In the genomic region with DNA sequence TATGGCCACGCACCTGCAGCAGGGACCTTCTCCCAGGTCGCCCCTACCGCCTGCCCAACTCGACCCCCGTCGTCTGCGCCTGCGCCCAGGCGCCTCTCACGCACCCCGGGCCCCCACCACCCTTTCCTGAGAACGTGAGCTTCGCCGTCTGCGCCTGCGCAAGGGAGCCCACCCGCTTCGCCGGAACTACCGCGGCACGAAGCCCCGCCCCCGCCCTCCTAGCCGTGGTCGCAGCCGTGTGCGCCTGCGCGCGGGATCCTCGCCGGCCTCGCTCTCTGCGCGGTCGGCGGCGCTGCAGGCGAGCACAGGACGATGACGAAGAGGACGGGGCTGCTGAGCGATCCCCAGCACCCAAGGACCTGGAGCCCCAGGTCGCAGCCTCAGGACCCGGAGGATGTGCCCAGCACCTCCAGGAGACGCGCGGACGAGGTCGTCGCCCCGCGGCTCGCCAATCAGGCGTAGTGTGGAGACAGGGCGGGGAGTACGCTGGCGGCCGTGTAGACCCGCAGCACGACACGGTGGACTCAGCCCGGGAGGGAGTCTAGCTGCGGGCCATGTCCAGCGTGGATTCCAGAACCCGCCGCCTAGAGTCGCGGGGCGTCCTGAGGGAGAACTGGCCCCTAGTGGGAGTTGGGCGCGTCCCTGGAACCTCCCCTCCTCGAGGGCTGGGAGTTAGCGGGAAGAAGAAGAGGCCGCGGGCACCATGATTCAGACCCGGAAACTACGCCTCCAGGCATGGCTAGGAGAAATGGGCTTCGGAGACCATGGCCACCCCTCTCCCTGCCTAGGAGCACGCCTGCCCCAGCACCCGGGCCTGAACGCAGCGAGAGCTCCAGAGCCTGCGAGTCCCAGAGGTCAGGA, we compare ENCODE assay signal across 8 cellular contexts.
DNase-seq lines count a peak whose midpoint lies in the region; ATAC-seq and TF ChIP-seq lines count a peak whose summit lies in the region.

No MANE protein-coding gene starts in this region.

- CTCF ChIA-PET in CD4-positive, alpha-beta memory T cell (lab: Charles Lee; ENCODE audit: partially characterized antibody): no interaction called here
- CTCF ChIA-PET in SK-N-SH (lab: Yijun Ruan, JAX): interaction anchor here (0.6 to 1.1 kb wide), 2 partner anchors 37 kb away, joined by 4 to 7 read pairs; no protein-coding TSS in a partner anchor

- no peaks in the 10 kb centered on the region for H3K9me3 ChIP-seq in CD4-positive, alpha-beta memory T cell (ENCODE audit: control insufficient read depth in 1 of 2, low read length in 2 of 2)
- no peaks in the 10 kb centered on the region for H3K9me3 ChIP-seq in SK-N-SH
- no peaks in the 10 kb centered on the region for H3K9me3 ChIP-seq in adrenal gland (replicated peaks in 1 of 3)
- peaks cover 2% of the 10 kb centered on the region for H3K9me3 ChIP-seq in skeletal muscle satellite cell (replicated peaks; ENCODE audit: low read length)

- peak in 4 of 5 donors; percentile 57 to 63 (median 60) for DNase-seq in CD4-positive, alpha-beta memory T cell
- DNase-seq in SK-N-SH: peak; percentile 98
- peak; percentile 25 to 70 (median 59) for DNase-seq in adrenal gland
- peak; percentile 91 for DNase-seq in left cardiac atrium

- H3K4me3 Mint-ChIP-seq in CD4-positive, alpha-beta memory T cell: peak overlapping the region in 7 of 8 donors; percentile 78 to 86 (median 79)

- H3K9ac ChIP-seq in SK-N-SH (peak overlapping the region; percentile 47; the same call in 1 of the 2 replicates), skeletal muscle satellite cell (ENCODE audit: low read depth, low read length) (peak overlapping the region; percentile 76)

- H3K27ac Mint-ChIP-seq in CD4-positive, alpha-beta memory T cell: peak overlapping the region in 3 of 7 donors; percentile 51 to 59 (median 57)

- H3K9me3 Mint-ChIP-seq in CD4-positive, alpha-beta memory T cell: peaks cover 0 to 25% (median 5%) of the 10 kb centered on the region in 8 donors

- no peak for TF ChIP-seq RAD21 in SK-N-SH (IDR thresholded peaks at IDR 0.05; ENCODE audit: low read length)

- TF ChIP-seq POLR2A in adrenal gland (IDR thresholded peaks at IDR 0.05): peak in 1 of 2 donors; percentile 37

- TF ChIP-seq EP300 in SK-N-SH (IDR thresholded peaks at IDR 0.05; ENCODE audit: borderline replicate concordance in 1 of 2, low read depth in 1 of 2, low read length in 1 of 2): no peak

- peaks cover 5 to 9% of the 10 kb centered on the region in 2 donors for H3K27me3 Mint-ChIP-seq in CD4-positive, alpha-beta memory T cell

- 15% methylated on average over 30 of the region's 85 CpGs for WGBS in SK-N-SH (ENCODE audit: low lambda C conversion rate)
- WGBS in adrenal gland, 4 donors: 16 to 71% (median 28%) methylated on average over 25 to 85 of the region's 85 CpGs

- intact Hi-C loops in CD4-positive, alpha-beta memory T cell (cut with micrococcal nuclease): loop anchor here (1.0 kb wide), 1 partner anchor 20 kb away; no protein-coding TSS in a partner anchor
- intact Hi-C loops in adrenal gland (cut with DNase I) (no loop called here), left cardiac atrium (cut with DNase I) (no loop called here)

- TF ChIP-seq CTCF in SK-N-SH (IDR thresholded peaks at IDR 0.05) (no peak), adrenal gland (IDR thresholded peaks at IDR 0.05) (no peak)

- H2AFZ ChIP-seq in SK-N-SH (ENCODE audit: low read depth): peak overlapping the region; percentile 48; the same call in 1 of the 2 replicates

- peak; percentile 92 to 98 for ATAC-seq in left cardiac atrium
- no peak for ATAC-seq in HG02840 (IDR thresholded peaks at IDR 0.05; ENCODE audit: low FRiP score, unreplicated experiment)
- no peak for ATAC-seq in GM18858 (IDR thresholded peaks at IDR 0.05; ENCODE audit: unreplicated experiment)
- no peak for ATAC-seq in GM21447 (IDR thresholded peaks at IDR 0.05; ENCODE audit: unreplicated experiment)

- H3K4me3 ChIP-seq in CD4-positive, alpha-beta memory T cell (ENCODE audit: low read length in 2 of 2): peak overlapping the region; percentile 11 to 41
- H3K4me3 ChIP-seq in SK-N-SH (ENCODE audit: low read depth in 2 of 2, low read length in 1 of 2) (peak overlapping the region; percentile 55 to 59), adrenal gland (peak overlapping the region in 3 of 4 donors; percentile 19 to 54 (median 24)), skeletal muscle satellite cell (ENCODE audit: low read length) (peak overlapping the region; percentile 75)

- no peak overlapping the region for H3K27ac ChIP-seq in CD4-positive, alpha-beta memory T cell (ENCODE audit: low read depth, low read length)
- peak overlapping the region in 1 of 2 experiments; percentile 83; a peak in 1 of 4 replicates for H3K27ac ChIP-seq in SK-N-SH (ENCODE audit: low read depth in 2 of 2, low read length in 1 of 2)
- H3K27ac ChIP-seq in adrenal gland: peak overlapping the region in 1 of 5 donors; percentile 32

- no peaks in the 10 kb centered on the region for H3K4me1 ChIP-seq in CD4-positive, alpha-beta memory T cell (ENCODE audit: insufficient read depth, low read length)
- H3K4me1 ChIP-seq in SK-N-SH (ENCODE audit: control insufficient read depth in 1 of 2, insufficient read depth in 2 of 2, low read depth in 1 of 2, low read length in 1 of 2): peaks cover 0 to 3% of the 10 kb centered on the region in 2 experiments; a peak in 1 of 4 replicates
- H3K4me1 ChIP-seq in adrenal gland (replicated peaks in 1 of 2): no peaks in the 10 kb centered on the region
- H3K4me1 ChIP-seq in skeletal muscle satellite cell (ENCODE audit: control insufficient read depth, insufficient read depth, low read length): peaks cover 17% of the 10 kb centered on the region

- peak overlapping the region; percentile 17 for H3K4me2 ChIP-seq in SK-N-SH
- peak overlapping the region; percentile 97 for H3K4me2 ChIP-seq in skeletal muscle satellite cell (ENCODE audit: low read length)

- peaks cover 0 to 3% of the 10 kb centered on the region in 2 donors for H3K36me3 Mint-ChIP-seq in CD4-positive, alpha-beta memory T cell

- POLR2A ChIA-PET in CD4-positive, alpha-beta memory T cell (lab: Charles Lee; ENCODE audit: partially characterized antibody): no interaction called here
- POLR2A ChIA-PET in SK-N-SH (lab: Yijun Ruan, JAX): interaction anchor here (1.0 to 1.4 kb wide), 2 partner anchors 20 to 78 kb away, joined by 3 to 8 read pairs; no protein-coding TSS in a partner anchor

- no peaks in the 10 kb centered on the region for H4K20me1 ChIP-seq in SK-N-SH (ENCODE audit: insufficient read depth)

- H3K36me3 ChIP-seq in CD4-positive, alpha-beta memory T cell (ENCODE audit: insufficient read depth, low read length): no peaks in the 10 kb centered on the region
- H3K36me3 ChIP-seq in SK-N-SH (replicated peaks in 1 of 2; ENCODE audit: control insufficient read depth in 1 of 2, insufficient read depth in 2 of 2, low read length in 1 of 2) (no peaks in the 10 kb centered on the region), adrenal gland (replicated peaks in 1 of 2) (no peaks in the 10 kb centered on the region), skeletal muscle satellite cell (ENCODE audit: insufficient read depth, low read length) (no peaks in the 10 kb centered on the region)

- no peaks in the 10 kb centered on the region for H3F3A ChIP-seq in SK-N-SH (replicated peaks; ENCODE audit: insufficient read depth)

- H3K27me3 ChIP-seq in CD4-positive, alpha-beta memory T cell (ENCODE audit: insufficient read depth, low read length): no peaks in the 10 kb centered on the region
- H3K27me3 ChIP-seq in SK-N-SH (ENCODE audit: insufficient read depth): no peaks in the 10 kb centered on the region
- no peaks in the 10 kb centered on the region for H3K27me3 ChIP-seq in adrenal gland
- no peaks in the 10 kb centered on the region for H3K27me3 ChIP-seq in skeletal muscle satellite cell (ENCODE audit: control insufficient read depth, insufficient read depth, low read length)

- H3K9me2 ChIP-seq in SK-N-SH: no peaks in the 10 kb centered on the region

- no peaks in the 10 kb centered on the region for H3K79me2 ChIP-seq in SK-N-SH (ENCODE audit: insufficient read depth)

- peaks cover 0 to 6% (median 0%) of the 10 kb centered on the region in 4 donors for H3K4me1 Mint-ChIP-seq in CD4-positive, alpha-beta memory T cell

TF ChIP-seq in SK-N-SH, 30 proteins besides CTCF, POLR2A, EP300 and RAD21:
- TF ChIP-seq, protein P1, sequence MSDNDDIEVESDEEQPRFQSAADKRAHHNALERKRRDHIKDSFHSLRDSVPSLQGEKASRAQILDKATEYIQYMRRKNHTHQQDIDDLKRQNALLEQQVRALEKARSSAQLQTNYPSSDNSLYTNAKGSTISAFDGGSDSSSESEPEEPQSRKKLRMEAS (IDR thresholded peaks at IDR 0.05; ENCODE audit: low read depth): 0 out of 2 replicates have a peak, but pooled peaks have one; percentile 38
- TF ChIP-seq NRF1 (IDR thresholded peaks at IDR 0.05; ENCODE audit: low read depth, low read length): peak; percentile 72
- TF ChIP-seq SMC3 (IDR thresholded peaks at IDR 0.05; ENCODE audit: low read depth, low read length): no peak
- TF ChIP-seq, protein P2, sequence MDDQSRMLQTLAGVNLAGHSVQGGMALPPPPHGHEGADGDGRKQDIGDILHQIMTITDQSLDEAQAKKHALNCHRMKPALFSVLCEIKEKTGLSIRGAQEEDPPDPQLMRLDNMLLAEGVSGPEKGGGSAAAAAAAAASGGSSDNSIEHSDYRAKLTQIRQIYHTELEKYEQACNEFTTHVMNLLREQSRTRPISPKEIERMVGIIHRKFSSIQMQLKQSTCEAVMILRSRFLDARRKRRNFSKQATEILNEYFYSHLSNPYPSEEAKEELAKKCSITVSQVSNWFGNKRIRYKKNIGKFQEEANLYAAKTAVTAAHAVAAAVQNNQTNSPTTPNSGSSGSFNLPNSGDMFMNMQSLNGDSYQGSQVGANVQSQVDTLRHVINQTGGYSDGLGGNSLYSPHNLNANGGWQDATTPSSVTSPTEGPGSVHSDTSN (IDR thresholded peaks at IDR 0.05): no peak
- TF ChIP-seq CHD2 (IDR thresholded peaks at IDR 0.05; ENCODE audit: low read length, partially characterized antibody): peak; percentile 12
- TF ChIP-seq MXI1 (IDR thresholded peaks at IDR 0.05; ENCODE audit: low read depth, low read length): 0 out of 2 replicates have a peak, but pooled peaks have one; percentile 25

Comparison
In these comparisons a context has a peak if more than half of its experiments do, and no peak if none do; other contexts are left out.
1. H3K4me3 ChIP-seq: peak in every context shown above with its lines; median percentile 75 in skeletal muscle satellite cell; 57 in SK-N-SH; 26 in CD4-positive, alpha-beta memory T cell; 24 in adrenal gland.
2. ATAC-seq: peak in left cardiac atrium (2 of 2); none in HG02840 (single experiment), GM18858 (single experiment) and GM21447 (single experiment).
3. Peak in every context shown above with its lines, with median percentiles within 50 percentile points of each other: DNase-seq.